ENCODE assay signal across 9 cellular contexts in genomic region chr3:98612587-98612986, GRCh38. TPM values are rescaled to one million over a fixed set of nuclear protein-coding genes. Genes with fewer than 3 reads are reported as not detected.
DNase-seq lines count a peak whose midpoint lies in the region; ATAC-seq and TF ChIP-seq lines count a peak whose summit lies in the region.
"Had no signal": no experiment of that assay in that cellular context is flagged by ENCODE, and none has a peak within 500 bp of the region (broad histone marks: within the 10 kb centered on the region; RNA-seq: fewer than 3 reads in every experiment).

No MANE protein-coding gene starts in this region.

- H3K27ac ChIP-seq in foreskin keratinocyte: no peak overlapping the region

- DNase-seq in GM10266 (ENCODE audit: extremely low spot score): no peak
- peak; percentile 66 for DNase-seq in HT-29 (ENCODE audit: low spot score)
- peak in 1 of 2 donors; percentile 30 for DNase-seq in foreskin keratinocyte
- no peak for DNase-seq in NCI-H1105 treated with DMSO at 0.1 percent for 48 hours (lab: John Stamatoyannopoulos, UW)
- no peak for DNase-seq in NCI-H2196 treated with DMSO at 0.1 percent for 48 hours (lab: John Stamatoyannopoulos, UW; ENCODE audit: unreplicated experiment)
- no peak for DNase-seq in DMS 273 (lab: John Stamatoyannopoulos, UW; ENCODE audit: unreplicated experiment)
- DNase-seq in Right ventricle myocardium inferior (ENCODE audit: missing footprints): no peak

- no peaks in the 10 kb centered on the region for H3K4me1 ChIP-seq in foreskin keratinocyte
- H3K4me1 ChIP-seq: heart right ventricle had no signal

- peak; percentile 43 for ATAC-seq in GM21423 (IDR thresholded peaks at IDR 0.05; ENCODE audit: unreplicated experiment)
- peak; percentile 70 for ATAC-seq in foreskin keratinocyte
- no peak for ATAC-seq in Right ventricle myocardium inferior

- H3K27me3 ChIP-seq in foreskin keratinocyte: no peaks in the 10 kb centered on the region
- H3K27me3 ChIP-seq: heart right ventricle had no signal

- intact Hi-C loops in Right ventricle myocardium inferior (cut with DNase I): no loop called here

- peak; percentile 16 for TF ChIP-seq CTCF in GM10266 (IDR thresholded peaks at IDR 0.05; ENCODE audit: control insufficient read depth, insufficient read depth, low read depth, missing control alignments)
- TF ChIP-seq CTCF in foreskin keratinocyte (conservative IDR thresholded peaks at IDR 0.05): peak; percentile 48

RNA-seq across cellular contexts. Expression of gene CPOX, which starts 19.2 kb away (rescaled TPM):
- 28.8 and 31.4 TPM in 2 replicates for total RNA-seq in HT-29 (2014; rRNA removed; shearing (Covaris generic))
- total RNA-seq in foreskin keratinocyte (23.3 and 26.9 TPM in 2 replicates), Right ventricle myocardium inferior (11.8 TPM)
- 13.1 and 16.1 TPM in 2 replicates for polyA plus RNA-seq in foreskin keratinocyte
